In the genomic region with DNA sequence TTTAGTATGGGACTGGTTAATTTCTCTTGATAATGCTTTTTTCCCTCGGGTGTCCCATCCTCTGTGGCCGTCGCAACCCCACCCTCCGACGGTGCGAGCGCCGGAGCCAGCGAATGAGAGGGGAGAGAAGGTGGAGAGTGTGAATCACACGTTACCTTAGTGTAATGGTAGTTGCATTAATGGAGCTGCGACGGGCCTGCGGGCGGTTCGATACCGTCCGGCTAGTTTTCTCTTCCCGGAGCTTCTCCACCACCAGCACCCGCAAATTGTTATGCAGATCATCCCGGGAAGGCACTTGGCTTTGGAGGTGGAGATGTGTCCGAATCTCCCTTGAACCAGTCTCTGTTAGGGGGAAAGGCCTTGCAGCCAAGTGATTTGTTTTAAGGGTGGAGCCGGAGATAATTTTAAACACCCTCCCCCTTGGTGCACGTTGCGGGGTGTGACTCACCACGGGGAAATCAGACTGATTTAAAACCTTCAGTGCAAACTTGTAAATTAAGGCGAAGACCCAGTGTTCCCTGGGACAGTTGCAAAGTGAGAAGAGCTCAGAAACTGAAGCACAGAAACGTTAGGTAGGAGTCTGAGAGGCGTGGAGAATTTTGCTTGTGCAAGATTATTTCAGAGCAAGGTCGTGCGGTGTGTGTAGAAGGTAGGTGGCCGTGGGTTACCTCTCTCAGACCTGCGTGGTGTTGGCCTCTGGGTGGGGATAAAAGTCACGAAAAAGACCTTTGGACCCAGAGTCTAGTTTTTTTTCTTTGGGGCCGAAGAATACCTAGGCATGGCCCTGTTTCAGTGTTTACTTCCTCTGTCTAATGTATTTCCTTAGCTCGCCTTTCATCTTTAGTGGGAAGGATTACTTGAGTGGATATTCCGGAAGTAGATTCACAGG, we compare ENCODE assay signal across 1 cellular context.
TF ChIP-seq lines count a peak whose summit lies in the region.

No MANE protein-coding gene starts in this region.

TF ChIP-seq in neural cell, 6 proteins besides CTCF, POLR2A, EP300 and RAD21:
- no peak for TF ChIP-seq MXI1 (conservative IDR thresholded peaks at IDR 0.05; ENCODE audit: poor library complexity, severe bottlenecking)
- TF ChIP-seq SMC3 (conservative IDR thresholded peaks at IDR 0.05; ENCODE audit: poor library complexity): no peak
- no peak for TF ChIP-seq TAF1 (IDR thresholded peaks at IDR 0.05; ENCODE audit: low read depth)
- TF ChIP-seq, protein P1, sequence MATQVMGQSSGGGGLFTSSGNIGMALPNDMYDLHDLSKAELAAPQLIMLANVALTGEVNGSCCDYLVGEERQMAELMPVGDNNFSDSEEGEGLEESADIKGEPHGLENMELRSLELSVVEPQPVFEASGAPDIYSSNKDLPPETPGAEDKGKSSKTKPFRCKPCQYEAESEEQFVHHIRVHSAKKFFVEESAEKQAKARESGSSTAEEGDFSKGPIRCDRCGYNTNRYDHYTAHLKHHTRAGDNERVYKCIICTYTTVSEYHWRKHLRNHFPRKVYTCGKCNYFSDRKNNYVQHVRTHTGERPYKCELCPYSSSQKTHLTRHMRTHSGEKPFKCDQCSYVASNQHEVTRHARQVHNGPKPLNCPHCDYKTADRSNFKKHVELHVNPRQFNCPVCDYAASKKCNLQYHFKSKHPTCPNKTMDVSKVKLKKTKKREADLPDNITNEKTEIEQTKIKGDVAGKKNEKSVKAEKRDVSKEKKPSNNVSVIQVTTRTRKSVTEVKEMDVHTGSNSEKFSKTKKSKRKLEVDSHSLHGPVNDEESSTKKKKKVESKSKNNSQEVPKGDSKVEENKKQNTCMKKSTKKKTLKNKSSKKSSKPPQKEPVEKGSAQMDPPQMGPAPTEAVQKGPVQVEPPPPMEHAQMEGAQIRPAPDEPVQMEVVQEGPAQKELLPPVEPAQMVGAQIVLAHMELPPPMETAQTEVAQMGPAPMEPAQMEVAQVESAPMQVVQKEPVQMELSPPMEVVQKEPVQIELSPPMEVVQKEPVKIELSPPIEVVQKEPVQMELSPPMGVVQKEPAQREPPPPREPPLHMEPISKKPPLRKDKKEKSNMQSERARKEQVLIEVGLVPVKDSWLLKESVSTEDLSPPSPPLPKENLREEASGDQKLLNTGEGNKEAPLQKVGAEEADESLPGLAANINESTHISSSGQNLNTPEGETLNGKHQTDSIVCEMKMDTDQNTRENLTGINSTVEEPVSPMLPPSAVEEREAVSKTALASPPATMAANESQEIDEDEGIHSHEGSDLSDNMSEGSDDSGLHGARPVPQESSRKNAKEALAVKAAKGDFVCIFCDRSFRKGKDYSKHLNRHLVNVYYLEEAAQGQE (IDR thresholded peaks at IDR 0.05; ENCODE audit: borderline replicate concordance): no peak
